ENCODE assay signal across 22 cellular contexts in the genomic region with DNA sequence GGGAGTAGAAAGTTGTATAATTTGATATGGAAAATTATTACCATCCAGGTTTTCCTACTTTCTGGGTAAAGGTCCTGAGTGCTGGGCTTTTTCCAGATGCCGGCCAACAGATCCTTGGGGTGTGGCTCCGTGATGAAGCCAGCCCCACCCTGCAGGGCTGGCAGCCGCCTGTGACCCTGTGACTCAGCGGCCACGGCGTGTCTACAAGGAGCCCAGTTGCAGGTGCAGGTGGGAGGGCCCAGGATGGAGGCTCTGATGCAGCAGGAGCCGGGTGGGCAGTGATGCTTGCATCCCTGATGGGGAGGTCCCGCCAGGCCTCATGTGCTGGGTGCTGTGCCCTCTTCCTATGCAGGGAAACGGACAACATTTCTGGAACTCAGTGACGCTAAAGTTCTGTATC.
DNase-seq lines count a peak whose midpoint lies in the region; ATAC-seq and TF ChIP-seq lines count a peak whose summit lies in the region.
"Had no signal": no experiment of that assay in that cellular context is flagged by ENCODE, and none has a peak within 500 bp of the region (broad histone marks: within the 10 kb centered on the region; RNA-seq: fewer than 3 reads in every experiment).

No MANE protein-coding gene starts in this region.

- H3K9me3 Mint-ChIP-seq in chondrocyte (ENCODE audit: low read depth) = peaks cover 4% of the 10 kb centered on the region
- peaks cover 0 to 7% (median 0%) of the 10 kb centered on the region in 7 donors for H3K9me3 Mint-ChIP-seq in naive B cell
- H3K9me3 Mint-ChIP-seq in activated CD4-positive, alpha-beta T cell treated with anti-CD3 and anti-CD28 coated beads for 36 hours (ENCODE audit: low read depth) = peaks cover under 1% of the 10 kb centered on the region
- H3K9me3 Mint-ChIP-seq: activated T-cell treated with anti-CD3 and anti-CD28 coated beads, Interleukin-2, amount 50 U/mL, for 4 hours had no signal

- intact Hi-C loops in activated CD4-positive, alpha-beta T cell treated with anti-CD3 and anti-CD28 coated beads for 36 hours (cut with DNase I, micrococcal nuclease) = no loop called here

- no peak for TF ChIP-seq CTCF in chondrocyte (IDR thresholded peaks at IDR 0.05)

- H3K27me3 ChIP-seq in BLaER1 = no peaks in the 10 kb centered on the region
- H3K27me3 ChIP-seq: uterus had no signal

- H3K4me1 Mint-ChIP-seq in chondrocyte (ENCODE audit: low read depth) (peaks cover 13% of the 10 kb centered on the region), naive B cell (peaks cover 0 to 6% (median 4%) of the 10 kb centered on the region in 3 donors)
- H3K4me1 Mint-ChIP-seq in activated CD4-positive, alpha-beta T cell treated with anti-CD3 and anti-CD28 coated beads for 36 hours = no peaks in the 10 kb centered on the region
- H3K4me1 Mint-ChIP-seq: CD8-positive, alpha-beta memory T cell had no signal

- no peak overlapping the region for H3K27ac Mint-ChIP-seq in chondrocyte (ENCODE audit: unreplicated experiment)
- H3K27ac Mint-ChIP-seq in naive B cell = peak overlapping the region in 2 of 6 donors; percentile 30 to 52
- no peak overlapping the region for H3K27ac Mint-ChIP-seq in activated CD4-positive, alpha-beta T cell treated with anti-CD3 and anti-CD28 coated beads for 36 hours
- H3K27ac Mint-ChIP-seq: activated naive CD4-positive, alpha-beta T cell treated with anti-CD3 and anti-CD28 coated beads, Interleukin-2, amount 50 U/mL, for 72 hours; nephron had no signal

- peak; percentile 89 to 98 for ATAC-seq in naive B cell (ENCODE audit: low read depth in 2 of 2)
- no peak for ATAC-seq in activated CD4-positive, alpha-beta T cell treated with anti-CD3 and anti-CD28 coated beads for 36 hours
- ATAC-seq in HG02759 (IDR thresholded peaks at IDR 0.05; ENCODE audit: unreplicated experiment) = no peak
- ATAC-seq: activated CD4-positive, CD25-positive, alpha-beta regulatory T cell treated with anti-CD3 and anti-CD28 coated beads, Interleukin-2, amount 50 U/mL, for 24 hours; activated naive CD4-positive, alpha-beta T cell treated with anti-CD3 and anti-CD28 coated beads, Interleukin-2, amount 50 U/mL, for 72 hours; activated T-cell treated with anti-CD3 and anti-CD28 coated beads, Interleukin-2, amount 50 U/mL, for 4 hours had no signal

- H3K4me2 ChIP-seq in BLaER1 = peak overlapping the region; percentile 37; the same call in 1 of the 2 replicates

- no peak overlapping the region for H3K27ac ChIP-seq in BLaER1
- H3K27ac ChIP-seq: SK-N-MC, stomach, uterus had no signal

- H3K36me3 ChIP-seq in BLaER1 = no peaks in the 10 kb centered on the region
- H3K36me3 ChIP-seq: stomach, uterus had no signal

- POLR2A ChIA-PET in activated CD4-positive, alpha-beta T cell treated with anti-CD3 and anti-CD28 coated beads for 36 hours (lab: Charles Lee) = no interaction called here

- H3K27me3 Mint-ChIP-seq in chondrocyte (ENCODE audit: low read depth) (no peaks in the 10 kb centered on the region), naive B cell (peaks cover 0 to 10% (median 0%) of the 10 kb centered on the region in 3 donors)
- H3K27me3 Mint-ChIP-seq in activated CD4-positive, alpha-beta T cell treated with anti-CD3 and anti-CD28 coated beads for 36 hours = peaks cover 8% of the 10 kb centered on the region

- peak; percentile 69 for DNase-seq in LoVo (ENCODE audit: low spot score)
- DNase-seq in chondrocyte (ENCODE audit: low spot score) = peak; percentile 88
- DNase-seq in naive B cell = peak; percentile 48
- no peak for DNase-seq in cerebellar cortex (ENCODE audit: low spot score)
- no peak for DNase-seq in superior temporal gyrus (ENCODE audit: extremely low spot score)
- DNase-seq in activated CD4-positive, alpha-beta T cell treated with anti-CD3 and anti-CD28 coated beads for 36 hours = no peak
- DNase-seq: activated T-cell treated with anti-CD3 and anti-CD28 coated beads, Interleukin-2, amount 50 U/mL, for 4 hours; CD8-positive, alpha-beta memory T cell; DMS79 treated with DMSO at 0.1 percent for 48 hours; NCI-H1436; NCI-H2171; NCI-H82; stimulated activated CD4-positive, alpha-beta T cell treated with anti-CD3 and anti-CD28 coated beads, Interleukin-2, amount 100 ng/mL, for 24 hours; stomach; T-helper 9 cell; uterus had no signal

- CTCF ChIA-PET in activated CD4-positive, alpha-beta T cell treated with anti-CD3 and anti-CD28 coated beads for 36 hours (lab: Charles Lee) = no interaction called here

- H3K36me3 Mint-ChIP-seq in chondrocyte (ENCODE audit: low read depth) (no peaks in the 10 kb centered on the region), naive B cell (peaks cover 0 to 8% of the 10 kb centered on the region in 2 donors)
- no peaks in the 10 kb centered on the region for H3K36me3 Mint-ChIP-seq in activated CD4-positive, alpha-beta T cell treated with anti-CD3 and anti-CD28 coated beads for 36 hours (ENCODE audit: low read depth)

- H4K20me1 ChIP-seq in BLaER1 = no peaks in the 10 kb centered on the region

- no peak overlapping the region for H3K4me3 ChIP-seq in BLaER1
- H3K4me3 ChIP-seq: SK-N-MC, stomach, uterus had no signal

- H3K4me1 ChIP-seq in BLaER1 = peaks cover 8% of the 10 kb centered on the region
- H3K4me1 ChIP-seq: stomach, uterus had no signal

- no peak overlapping the region for H3K9ac ChIP-seq in BLaER1

- peaks cover 11% of the 10 kb centered on the region for H3K9me3 ChIP-seq in BLaER1
- H3K9me3 ChIP-seq: stomach, uterus had no signal

- H3K4me3 Mint-ChIP-seq in chondrocyte (ENCODE audit: unreplicated experiment) (no peak overlapping the region), naive B cell (peak overlapping the region in 1 of 8 donors; percentile 38)
- H3K4me3 Mint-ChIP-seq in activated CD4-positive, alpha-beta T cell treated with anti-CD3 and anti-CD28 coated beads for 36 hours = no peak overlapping the region
- H3K4me3 Mint-ChIP-seq: activated T-cell treated with anti-CD3 and anti-CD28 coated beads, Interleukin-2, amount 50 U/mL, for 4 hours; CD8-positive, alpha-beta memory T cell; nephron had no signal

Comparison
In these comparisons a context has a peak if more than half of its experiments do, and no peak if none do; other contexts are left out.
1. DNase-seq: peak in LoVo (single experiment), chondrocyte (single experiment) and naive B cell (single experiment); none in cerebellar cortex (single experiment), superior temporal gyrus (single experiment) and activated CD4-positive, alpha-beta T cell treated with anti-CD3 and anti-CD28 coated beads for 36 hours (single experiment).
2. ATAC-seq: peak in naive B cell (2 of 2); none in activated CD4-positive, alpha-beta T cell treated with anti-CD3 and anti-CD28 coated beads for 36 hours (single experiment) and HG02759 (single experiment).